Comparison of ENCODE assay signal across 16 cellular contexts in the genomic region with DNA sequence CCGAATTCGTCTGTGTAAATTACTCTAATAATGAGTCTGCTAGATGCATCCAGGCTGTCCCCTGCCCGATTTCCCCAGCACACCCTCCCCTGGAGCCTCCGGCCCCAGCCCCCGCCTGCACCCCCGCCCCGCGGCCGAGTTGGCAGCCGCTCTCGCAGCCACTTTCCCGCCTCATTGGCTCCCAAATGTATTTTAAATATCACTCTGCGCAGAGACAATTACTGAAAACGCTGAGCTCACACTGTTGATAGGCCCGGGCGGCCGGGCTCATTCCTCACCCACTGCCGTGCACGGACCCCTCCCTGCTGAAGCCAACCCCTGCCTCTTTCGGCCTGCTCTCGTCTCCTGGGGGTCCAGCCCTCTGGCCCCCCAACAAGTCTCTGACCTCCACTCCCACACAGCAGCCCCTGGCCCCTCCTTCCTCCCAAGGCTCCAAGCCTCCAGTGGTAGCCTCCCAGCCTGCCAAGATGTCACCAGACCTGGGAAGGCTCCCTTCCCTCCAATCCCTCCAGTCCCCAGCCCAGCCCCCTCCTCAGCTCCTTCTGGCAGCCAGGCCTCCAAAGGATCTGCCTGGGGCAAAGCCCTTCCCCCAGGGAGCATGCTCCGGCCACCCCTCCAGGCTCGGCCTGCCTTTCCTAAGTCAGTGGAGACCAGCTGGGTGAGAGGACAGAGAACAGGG. TPM values are rescaled to one million over a fixed set of nuclear protein-coding genes. Genes with fewer than 3 reads are reported as not detected.
DNase-seq lines count a peak whose midpoint lies in the region; ATAC-seq and TF ChIP-seq lines count a peak whose summit lies in the region.
"Had no signal": no experiment of that assay in that cellular context is flagged by ENCODE, and none has a peak within 500 bp of the region (broad histone marks: within the 10 kb centered on the region; RNA-seq: fewer than 3 reads in every experiment).

No MANE protein-coding gene starts in this region.

- no peak overlapping the region for H2BK20ac ChIP-seq in IMR-90 (ENCODE audit: low read depth, low read length)

- dilution Hi-C loops in IMR-90 (cut with HindIII; ENCODE audit: low sequenced_read_pairs, unreplicated experiment), result no loop called here

- peak; percentile 46 for ATAC-seq in IMR-90 (ENCODE audit: low read depth)
- ATAC-seq in HG03378 (IDR thresholded peaks at IDR 0.05; ENCODE audit: unreplicated experiment), result no peak
- ATAC-seq: activated CD8-positive, alpha-beta T cell treated with anti-CD3 and anti-CD28 coated beads for 36 hours; naive thymus-derived CD8-positive, alpha-beta T cell; PC-3; psoas muscle; SK-N-SH treated with all-trans-retinoic acid at 6 μM for 48 hours had no signal

- H3K4me2 ChIP-seq in IMR-90 (ENCODE audit: low read depth, low read length) (no peak overlapping the region), neuronal stem cell (ENCODE audit: insufficient read depth, low read length, poor library complexity, severe bottlenecking) (no peak overlapping the region)

- H3K79me1 ChIP-seq in IMR-90 (ENCODE audit: low read depth in 1 of 2, low read length in 2 of 2) (no peaks in the 10 kb centered on the region), neuronal stem cell (ENCODE audit: low read depth, low read length) (no peaks in the 10 kb centered on the region)

- H3K9me1 ChIP-seq in IMR-90 (ENCODE audit: insufficient read depth, low read length), result no peaks in the 10 kb centered on the region

- 7% methylated on average over 12 of the region's 23 CpGs; no CpG with 5 or more reads in 1 of the 2 experiments for WGBS in IMR-90 (ENCODE audit: extremely low coverage in 2 of 2, insufficient read length in 1 of 2), 2 experiments
- no CpG with 5 or more reads among the region's 23 CpGs for WGBS in neuronal stem cell (ENCODE audit: extremely low coverage in 2 of 2, insufficient read length in 2 of 2, insufficient replicate concordance in 1 of 2), 2 donors

- POLR2A ChIA-PET in IMR-90 (lab: Charles Lee; ENCODE audit: unreplicated experiment), result no interaction called here

- H3K56ac ChIP-seq in IMR-90 (ENCODE audit: extremely low read depth, insufficient read depth, low read length), result no peak overlapping the region

- no peak overlapping the region for H2BK5ac ChIP-seq in IMR-90 (ENCODE audit: low read depth, low read length, poor library complexity, severe bottlenecking)
- H2BK5ac ChIP-seq in neuronal stem cell (ENCODE audit: low read length), result peak overlapping the region; percentile 54

- no peak overlapping the region for H3K9ac ChIP-seq in IMR-90 (ENCODE audit: low read depth, low read length)
- no peak overlapping the region for H3K9ac ChIP-seq in neuronal stem cell (ENCODE audit: low read depth, low read length, poor library complexity)

- H3K9me3 ChIP-seq in IMR-90 (ENCODE audit: control insufficient read depth, insufficient read depth, low read length), result no peaks in the 10 kb centered on the region
- no peaks in the 10 kb centered on the region for H3K9me3 ChIP-seq in neuronal stem cell (replicated peaks in 1 of 2; ENCODE audit: control insufficient read depth in 2 of 2, insufficient read depth in 1 of 2, low read depth in 1 of 2, low read length in 2 of 2)
- H3K9me3 ChIP-seq: psoas muscle had no signal

- no peaks in the 10 kb centered on the region for H4K20me1 ChIP-seq in IMR-90 (ENCODE audit: insufficient read depth, low read length)

- no peak for TF ChIP-seq RAD21 in IMR-90 (IDR thresholded peaks at IDR 0.05; ENCODE audit: low read length)

- H4K8ac ChIP-seq in IMR-90 (ENCODE audit: low read depth in 2 of 2, low read length in 2 of 2) (no peak overlapping the region), neuronal stem cell (ENCODE audit: low read depth, low read length) (peak overlapping the region; percentile 56)

- H3K27me3 ChIP-seq in IMR-90 (ENCODE audit: control insufficient read depth, insufficient read depth, low read length) (peaks cover 93% of the 10 kb centered on the region), neuronal stem cell (ENCODE audit: control insufficient read depth in 3 of 3, insufficient read depth in 3 of 3, low read depth in 1 of 3, low read length in 3 of 3) (peaks cover 0 to 86% (median 0%) of the 10 kb centered on the region in 3 experiments)

- no peak overlapping the region for H2AK9ac ChIP-seq in IMR-90 (replicated peaks; ENCODE audit: low read depth, low read length, poor library complexity)

- H3K14ac ChIP-seq in IMR-90 (replicated peaks; ENCODE audit: low read depth, low read length), result no peak overlapping the region
- H3K14ac ChIP-seq in neuronal stem cell (ENCODE audit: low read length), result no peak overlapping the region

- in situ Hi-C loops in IMR-90 (cut with MboI; ENCODE audit: low sequenced_read_pairs), result no loop called here

- DNase-seq in IMR-90, result no peak
- peak; percentile 19 for DNase-seq in NCI-H2107 treated with DMSO at 0.1 percent for 48 hours (lab: John Stamatoyannopoulos, UW; ENCODE audit: unreplicated experiment)
- DNase-seq in cerebellum (ENCODE audit: low spot score), result peak; percentile 8
- DNase-seq in neuronal stem cell (ENCODE audit: low spot score), result no peak
- DNase-seq in effector CD8-positive, alpha-beta T cell (lab: John Stamatoyannopoulos, UW), result no peak
- no peak for DNase-seq in GOT3 (lab: John Stamatoyannopoulos, UW)
- DNase-seq: activated CD8-positive, alpha-beta T cell treated with anti-CD3 and anti-CD28 coated beads for 36 hours; naive thymus-derived CD8-positive, alpha-beta T cell; NCI-H2171; PC-3 had no signal

- H3K27ac ChIP-seq in IMR-90 (ENCODE audit: insufficient read depth, low read length), result no peak overlapping the region
- H3K27ac ChIP-seq in neuronal stem cell (replicated peaks; ENCODE audit: low read length), result peak overlapping the region; percentile 11
- H3K27ac ChIP-seq: psoas muscle had no signal

- H3K18ac ChIP-seq in IMR-90 (ENCODE audit: low read depth, low read length) (no peak overlapping the region), neuronal stem cell (ENCODE audit: low read length) (peak overlapping the region; percentile 91)

- BruUV-seq in IMR-90 (replicated peaks; lab: Mats Ljungman, UMichigan), result no TSS peak

- H4K5ac ChIP-seq in IMR-90 (ENCODE audit: low read depth, low read length), result no peak overlapping the region

- no peak for TF ChIP-seq CTCF in IMR-90 (conservative IDR thresholded peaks at IDR 0.05; ENCODE audit: low read depth, low read length)

- H3K4me1 ChIP-seq in IMR-90 (ENCODE audit: control insufficient read depth, insufficient read depth, low read length) (no peaks in the 10 kb centered on the region), neuronal stem cell (ENCODE audit: control insufficient read depth in 2 of 2, insufficient read depth in 1 of 2, low read depth in 1 of 2, low read length in 2 of 2) (peaks cover 2 to 13% of the 10 kb centered on the region in 2 donors)
- H3K4me1 ChIP-seq: psoas muscle had no signal

- H3K36me3 ChIP-seq in IMR-90 (ENCODE audit: control insufficient read depth, insufficient read depth, low read length) (no peaks in the 10 kb centered on the region), neuronal stem cell (replicated peaks in 1 of 2; ENCODE audit: control insufficient read depth in 2 of 2, insufficient read depth in 2 of 2, low read length in 2 of 2) (no peaks in the 10 kb centered on the region)

- CTCF ChIA-PET in IMR-90 (lab: Yijun Ruan, JAX), result no interaction called here

- H2BK120ac ChIP-seq in IMR-90 (ENCODE audit: low read depth, low read length) (no peak overlapping the region), neuronal stem cell (ENCODE audit: low read depth, low read length) (no peak overlapping the region)

- H3K23ac ChIP-seq in IMR-90 (ENCODE audit: low read depth, low read length), result no peak overlapping the region
- H3K23ac ChIP-seq in neuronal stem cell (ENCODE audit: low read depth, low read length, poor library complexity), result peak overlapping the region; percentile 27

- H2AFZ ChIP-seq in IMR-90 (replicated peaks; ENCODE audit: low read length, poor library complexity), result no peak overlapping the region
- H2AFZ ChIP-seq in neuronal stem cell (ENCODE audit: low read length), result peak overlapping the region; percentile 87

- H3K4me3 ChIP-seq in IMR-90 (ENCODE audit: insufficient read depth, low read depth, low read length) (no peak overlapping the region), neuronal stem cell (ENCODE audit: low read length in 2 of 2) (no peak overlapping the region)
- H3K4me3 ChIP-seq: psoas muscle had no signal

- H3K4ac ChIP-seq in IMR-90 (ENCODE audit: low read depth, low read length), result no peak overlapping the region
- peak overlapping the region; percentile 4 for H3K4ac ChIP-seq in neuronal stem cell (ENCODE audit: low read length)

- no peak overlapping the region for H2AK5ac ChIP-seq in IMR-90 (ENCODE audit: low read depth, low read length)
- peak overlapping the region; percentile 23 for H2AK5ac ChIP-seq in neuronal stem cell (ENCODE audit: low read depth, low read length)

- no peak overlapping the region for H2BK12ac ChIP-seq in neuronal stem cell (ENCODE audit: low read length)

- no peak for TF ChIP-seq POLR2A in IMR-90 (IDR thresholded peaks at IDR 0.05; ENCODE audit: low read depth, low read length)

- H2BK15ac ChIP-seq in IMR-90 (ENCODE audit: low read depth, low read length) (no peak overlapping the region), neuronal stem cell (ENCODE audit: low read length) (peak overlapping the region; percentile 69)

- H4K91ac ChIP-seq in IMR-90 (ENCODE audit: insufficient read depth, low read depth, low read length) (no peak overlapping the region), neuronal stem cell (ENCODE audit: low read depth, low read length, poor library complexity) (peak overlapping the region; percentile 64)

- intact Hi-C loops in IMR-90 (cut with micrococcal nuclease), result no loop called here

RNA-seq across cellular contexts. Expression of a gene that starts 11.0 kb away (rescaled TPM):
- total RNA-seq in IMR-90 (2012; rRNA removed), result not detected in 2 replicates
- polyA plus RNA-seq in IMR-90 (2012; rRNA removed), result not detected in 2 replicates
- not detected in 2 replicates for polyA plus RNA-seq in IMR-90 (2012; cell fraction: cytosol; rRNA removed)
- polyA plus RNA-seq in IMR-90 (2012; cell fraction: nucleus; rRNA removed; ENCODE audit: low replicate concordance), result not detected in 2 replicates
- total RNA-seq in cerebellum, result not detected
- not detected for polyA plus RNA-seq in neuronal stem cell (2013, experiment 1 of 2)
- polyA plus RNA-seq in neuronal stem cell (2013, experiment 2 of 2), result not detected
- total RNA-seq: activated CD8-positive, alpha-beta T cell treated with anti-CD3 and anti-CD28 coated beads for 36 hours; astrocyte; Daoy; lower leg skin; PC-3 had no signal
- polyA plus RNA-seq: naive thymus-derived CD8-positive, alpha-beta T cell; psoas muscle had no signal

RNA-seq across cellular contexts. Expression of a gene that starts 12.3 kb away (rescaled TPM):
- total RNA-seq in IMR-90 (2012; rRNA removed) (not detected in 2 replicates), cerebellum (not detected)
- not detected in 2 replicates for polyA plus RNA-seq in IMR-90 (2012; rRNA removed)
- polyA plus RNA-seq in IMR-90 (2012; cell fraction: cytosol; rRNA removed), result not detected in 2 replicates
- polyA plus RNA-seq in IMR-90 (2012; cell fraction: nucleus; rRNA removed; ENCODE audit: low replicate concordance), result not detected in 2 replicates
- polyA plus RNA-seq in neuronal stem cell (2013, experiment 1 of 2), result not detected
- not detected for polyA plus RNA-seq in neuronal stem cell (2013, experiment 2 of 2)
- total RNA-seq: activated CD8-positive, alpha-beta T cell treated with anti-CD3 and anti-CD28 coated beads for 36 hours; astrocyte; Daoy; lower leg skin; naive thymus-derived CD8-positive, alpha-beta T cell; PC-3 had no signal
- polyA plus RNA-seq: naive thymus-derived CD8-positive, alpha-beta T cell had no signal

RNA-seq across cellular contexts. Expression of a gene that starts 27.7 kb away (rescaled TPM):
- total RNA-seq in IMR-90 (2012; rRNA removed) (100 and 103 TPM in 2 replicates), cerebellum (18.9 TPM)
- 40.3 and 46.2 TPM in 2 replicates for polyA plus RNA-seq in IMR-90 (2012; rRNA removed)
- polyA plus RNA-seq in IMR-90 (2012; cell fraction: cytosol; rRNA removed), result 20.3 and 26.3 TPM in 2 replicates
- polyA plus RNA-seq in IMR-90 (2012; cell fraction: nucleus; rRNA removed; ENCODE audit: low replicate concordance), result 31.5 and 41.9 TPM in 2 replicates
- 19.4 TPM for polyA plus RNA-seq in neuronal stem cell (2013, experiment 1 of 2)
- polyA plus RNA-seq in neuronal stem cell (2013, experiment 2 of 2), result 19.4 TPM

RNA-seq across cellular contexts. Expression of a gene that starts 31.8 kb away (rescaled TPM):
- total RNA-seq in IMR-90 (2012; rRNA removed), result not detected in 2 replicates
- not detected in 2 replicates for polyA plus RNA-seq in IMR-90 (2012; rRNA removed)
- polyA plus RNA-seq in IMR-90 (2012; cell fraction: cytosol; rRNA removed), result not detected in 2 replicates
- not detected in 2 replicates for polyA plus RNA-seq in IMR-90 (2012; cell fraction: nucleus; rRNA removed; ENCODE audit: low replicate concordance)
- not detected for total RNA-seq in cerebellum
- 0.10 TPM for polyA plus RNA-seq in neuronal stem cell (2013, experiment 1 of 2)
- 0.07 TPM for polyA plus RNA-seq in neuronal stem cell (2013, experiment 2 of 2)
- total RNA-seq: activated CD8-positive, alpha-beta T cell treated with anti-CD3 and anti-CD28 coated beads for 36 hours; astrocyte; Daoy; naive thymus-derived CD8-positive, alpha-beta T cell; PC-3 had no signal
- polyA plus RNA-seq: naive thymus-derived CD8-positive, alpha-beta T cell had no signal

RNA-seq across cellular contexts. Expression of a gene that starts 32.9 kb away (rescaled TPM):
- total RNA-seq in IMR-90 (2012; rRNA removed) (26.2 and 26.9 TPM in 2 replicates), cerebellum (14.2 TPM)
- 77.0 and 80.0 TPM in 2 replicates for polyA plus RNA-seq in IMR-90 (2012; rRNA removed)
- 51.8 and 111 TPM in 2 replicates for polyA plus RNA-seq in IMR-90 (2012; cell fraction: cytosol; rRNA removed)
- polyA plus RNA-seq in IMR-90 (2012; cell fraction: nucleus; rRNA removed; ENCODE audit: low replicate concordance), result 105 and 225 TPM in 2 replicates
- polyA plus RNA-seq in neuronal stem cell (2013, experiment 1 of 2), result 8.2 TPM
- polyA plus RNA-seq in neuronal stem cell (2013, experiment 2 of 2), result 8.7 TPM

Comparison
In these comparisons a context has a peak if more than half of its experiments do, and no peak if none do; other contexts are left out.
1. DNase-seq: peak in NCI-H2107 treated with DMSO at 0.1 percent for 48 hours (single experiment) and cerebellum (single experiment); none in IMR-90 (single experiment), neuronal stem cell (single experiment), effector CD8-positive, alpha-beta T cell (single experiment) and GOT3 (single experiment).